8 cellular contexts compared by ENCODE assay signal in genomic region chr4:164021947-164022346, GRCh38.
"Had no signal": no experiment of that assay in that cellular context is flagged by ENCODE, and none has a peak within 500 bp of the region (broad histone marks: within the 10 kb centered on the region; RNA-seq: fewer than 3 reads in every experiment).

No MANE protein-coding gene starts in this region.

- H3K4me2 ChIP-seq: GM23338, KMS-11 had no signal

- H2AFZ ChIP-seq: GM23338 had no signal

- DNase-seq: H7, HFFc6, Karpas-422, KBM-7 had no signal

- H3K36me3 ChIP-seq: HAP-1 had no signal

- FAIRE-seq: HTR-8/SVneo had no signal

- H3K9ac ChIP-seq: KMS-11 had no signal

- H3K27ac ChIP-seq: KMS-11 had no signal

- ATAC-seq: GM23338 had no signal

- H3K4me3 ChIP-seq: GM23338, HAP-1 had no signal

- H3K4me1 ChIP-seq: HAP-1 had no signal
